Comparison of ENCODE assay signal across 24 cellular contexts in genomic region chr10:1033601-1034000, GRCh38. TPM values are rescaled to one million over a fixed set of nuclear protein-coding genes. Genes with fewer than 3 reads are reported as not detected.
DNase-seq lines count a peak whose midpoint lies in the region; ATAC-seq and TF ChIP-seq lines count a peak whose summit lies in the region.
"Had no signal": no experiment of that assay in that cellular context is flagged by ENCODE, and none has a peak within 500 bp of the region (broad histone marks: within the 10 kb centered on the region; RNA-seq: fewer than 3 reads in every experiment).

No MANE protein-coding gene starts in this region.

- no peak overlapping the region for H4K5ac ChIP-seq in mesendoderm (ENCODE audit: low read length)

- no peak overlapping the region for H3K14ac ChIP-seq in neuronal stem cell (ENCODE audit: low read length)

- H3K79me2 ChIP-seq in mesendoderm (ENCODE audit: control insufficient read depth, insufficient read depth, low read length): no peaks in the 10 kb centered on the region

- H2BK15ac ChIP-seq in mesendoderm (replicated peaks; ENCODE audit: low read depth): no peak overlapping the region
- H2BK15ac ChIP-seq in neuronal stem cell (ENCODE audit: low read length): no peak overlapping the region

- intact Hi-C loops in Right ventricle myocardium superior (cut with DNase I) (no loop called here), cardiac septum (cut with DNase I) (no loop called here), psoas muscle (cut with DNase I) (no loop called here)

- no peak overlapping the region for H4K91ac ChIP-seq in neuronal stem cell (ENCODE audit: low read depth, low read length, poor library complexity)

- H3K9me3 ChIP-seq in right atrium auricular region (no peaks in the 10 kb centered on the region), psoas muscle (no peaks in the 10 kb centered on the region), neuronal stem cell (replicated peaks in 1 of 2; ENCODE audit: control insufficient read depth in 2 of 2, insufficient read depth in 1 of 2, low read depth in 1 of 2, low read length in 2 of 2) (no peaks in the 10 kb centered on the region)
- H3K9me3 ChIP-seq: BLaER1 had no signal

- H2BK120ac ChIP-seq in mesendoderm (ENCODE audit: low read depth, low read length): no peak overlapping the region
- no peak overlapping the region for H2BK120ac ChIP-seq in neuronal stem cell (ENCODE audit: low read depth, low read length)

- WGBS in psoas muscle, 3 donors: 27 to 30% (median 27%) methylated on average over 1 of the region's 1 CpG
- no CpG with 5 or more reads among the region's 1 CpG for WGBS in mesendoderm (ENCODE audit: extremely low coverage, insufficient coverage, low lambda C conversion rate)
- WGBS in neuronal stem cell (ENCODE audit: extremely low coverage in 2 of 2, insufficient read length in 2 of 2, insufficient replicate concordance in 1 of 2), 2 donors: no CpG with 5 or more reads among the region's 1 CpG

- no peaks in the 10 kb centered on the region for H3K79me1 ChIP-seq in mesendoderm (ENCODE audit: low read length)
- no peaks in the 10 kb centered on the region for H3K79me1 ChIP-seq in neuronal stem cell (ENCODE audit: low read depth, low read length)

- no peak for DNase-seq in Right ventricle myocardium superior
- no peak for DNase-seq in right atrium auricular region (ENCODE audit: low spot score)
- peak; percentile 17 for DNase-seq in cardiac septum (ENCODE audit: low spot score)
- DNase-seq in psoas muscle: peak; percentile 46 to 80
- no peak for DNase-seq in SKM-1 treated with dmso at 0.1 percent for 144 hours (lab: John Stamatoyannopoulos, UW; ENCODE audit: unreplicated experiment)
- no peak for DNase-seq in mesendoderm
- no peak for DNase-seq in NCI-H1930 (lab: John Stamatoyannopoulos, UW)
- DNase-seq in neuronal stem cell (ENCODE audit: low spot score): no peak
- DNase-seq: CD4-positive, alpha-beta T cell; Karpas-422; NCI-H1092; NCI-H1417 treated with DMSO at 0.1 percent for 48 hours; NCI-H1694 treated with DMSO at 0.1 percent for 48 hours; NCI-H2081 treated with DMSO at 0.1 percent for 48 hours; NCI-H2171; NCI-H226; NCI-H510A; NCI-H69; RPMI8226; SHP77 treated with DMSO at 0.1 percent for 48 hours had no signal

- no peak overlapping the region for H3K4ac ChIP-seq in mesendoderm (ENCODE audit: low read depth, low read length)
- H3K4ac ChIP-seq in neuronal stem cell (ENCODE audit: low read length): no peak overlapping the region

- no peak overlapping the region for H4K8ac ChIP-seq in mesendoderm (ENCODE audit: low read depth, low read length)
- H4K8ac ChIP-seq in neuronal stem cell (ENCODE audit: low read depth, low read length): no peak overlapping the region

- H3K27ac ChIP-seq in right atrium auricular region: no peak overlapping the region
- peak overlapping the region; percentile 94 for H3K27ac ChIP-seq in psoas muscle
- H3K27ac ChIP-seq in mesendoderm (ENCODE audit: low read depth, low read length): no peak overlapping the region
- no peak overlapping the region for H3K27ac ChIP-seq in neuronal stem cell (replicated peaks; ENCODE audit: low read length)
- H3K27ac ChIP-seq: BLaER1 had no signal

- H3K23ac ChIP-seq in mesendoderm (ENCODE audit: low read length) (no peak overlapping the region), neuronal stem cell (ENCODE audit: low read depth, low read length, poor library complexity) (no peak overlapping the region)

- H3K4me1 ChIP-seq in right atrium auricular region (no peaks in the 10 kb centered on the region), psoas muscle (peaks cover 27% of the 10 kb centered on the region), mesendoderm (ENCODE audit: control insufficient read depth, low read depth, low read length) (no peaks in the 10 kb centered on the region), neuronal stem cell (ENCODE audit: control insufficient read depth in 2 of 2, insufficient read depth in 1 of 2, low read depth in 1 of 2, low read length in 2 of 2) (peaks cover 0 to 3% of the 10 kb centered on the region in 2 donors)

- H3K4me3 ChIP-seq in right atrium auricular region: no peak overlapping the region
- peak overlapping the region; percentile 49 for H3K4me3 ChIP-seq in psoas muscle
- H3K4me3 ChIP-seq in mesendoderm (ENCODE audit: low read length): no peak overlapping the region
- H3K4me3 ChIP-seq in neuronal stem cell (ENCODE audit: low read length in 2 of 2): no peak overlapping the region
- H3K4me3 ChIP-seq: BLaER1 had no signal

- no peak overlapping the region for H2BK12ac ChIP-seq in neuronal stem cell (ENCODE audit: low read length)

- TF ChIP-seq CTCF in right atrium auricular region (IDR thresholded peaks at IDR 0.05) (no peak), psoas muscle (IDR thresholded peaks at IDR 0.05) (no peak)

- H2BK5ac ChIP-seq in mesendoderm (ENCODE audit: low read length) (no peak overlapping the region), neuronal stem cell (ENCODE audit: low read length) (no peak overlapping the region)

- no peak overlapping the region for H3K4me2 ChIP-seq in mesendoderm (ENCODE audit: low read length)
- H3K4me2 ChIP-seq in neuronal stem cell (ENCODE audit: insufficient read depth, low read length, poor library complexity, severe bottlenecking): no peak overlapping the region

- peak; percentile 66 for ATAC-seq in Right ventricle myocardium superior (ENCODE audit: poor library complexity)
- peak; percentile 82 to 87 (median 86) for ATAC-seq in psoas muscle
- ATAC-seq: HepG2 had no signal

- H3K36me3 ChIP-seq in right atrium auricular region: peaks cover 21% of the 10 kb centered on the region
- peaks cover 0 to 8% of the 10 kb centered on the region in 2 donors for H3K36me3 ChIP-seq in psoas muscle (ENCODE audit: insufficient read depth in 1 of 2, low read depth in 1 of 2)
- H3K36me3 ChIP-seq in mesendoderm (ENCODE audit: control insufficient read depth, insufficient read depth, low read length): no peaks in the 10 kb centered on the region
- H3K36me3 ChIP-seq in neuronal stem cell (replicated peaks in 1 of 2; ENCODE audit: control insufficient read depth in 2 of 2, insufficient read depth in 2 of 2, low read length in 2 of 2): peaks cover 9 to 18% of the 10 kb centered on the region in 2 donors

- no peak overlapping the region for H2AK5ac ChIP-seq in mesendoderm (ENCODE audit: low read length)
- no peak overlapping the region for H2AK5ac ChIP-seq in neuronal stem cell (ENCODE audit: low read depth, low read length)

- H3K9ac ChIP-seq in mesendoderm (ENCODE audit: low read length) (no peak overlapping the region), neuronal stem cell (ENCODE audit: low read depth, low read length, poor library complexity) (no peak overlapping the region)
- H3K9ac ChIP-seq: BLaER1 had no signal

- H3K27me3 ChIP-seq in right atrium auricular region (no peaks in the 10 kb centered on the region), psoas muscle (ENCODE audit: insufficient read depth in 3 of 3, low read length in 2 of 3) (no peaks in the 10 kb centered on the region), mesendoderm (ENCODE audit: insufficient read depth, low read length, poor library complexity) (no peaks in the 10 kb centered on the region), neuronal stem cell (ENCODE audit: control insufficient read depth in 3 of 3, insufficient read depth in 3 of 3, low read depth in 1 of 3, low read length in 3 of 3) (no peaks in the 10 kb centered on the region)
- H3K27me3 ChIP-seq: BLaER1 had no signal

- H3K56ac ChIP-seq in mesendoderm (ENCODE audit: low read length): no peak overlapping the region

- H3K18ac ChIP-seq in mesendoderm (ENCODE audit: low read length) (no peak overlapping the region), neuronal stem cell (ENCODE audit: low read length) (no peak overlapping the region)

- H2AFZ ChIP-seq in neuronal stem cell (ENCODE audit: low read length): no peak overlapping the region

RNA-seq across cellular contexts. Expression of gene IDI2, which starts 7.9 kb away (rescaled TPM):
- total RNA-seq in Right ventricle myocardium superior (0.16 TPM), right atrium auricular region (under 1 TPM in 1 of 2 donors, not detected in 1; 0.24 TPM), cardiac septum (0.51 TPM), psoas muscle (100 to 1,000 TPM; 107 to 182 (median 144) TPM)
- polyA plus RNA-seq in psoas muscle: 100 to 1,000 TPM in 2 of 3 donors, 10 to 100 TPM in 1; 16.6 to 180 (median 133) TPM
- polyA plus RNA-seq in mesendoderm (2013, experiment 1 of 2): not detected
- not detected for polyA plus RNA-seq in mesendoderm (2013, experiment 2 of 2)
- polyA plus RNA-seq in neuronal stem cell (2013, experiment 1 of 2): 0.03 TPM
- polyA plus RNA-seq in neuronal stem cell (2013, experiment 2 of 2): not detected
- total RNA-seq: A172; CD4-positive, alpha-beta T cell; HepG2; HT1080 had no signal
- polyA plus RNA-seq: HepG2 had no signal

RNA-seq across cellular contexts. Expression of gene IDI1, which starts 15.3 kb away (rescaled TPM):
- total RNA-seq in Right ventricle myocardium superior (13.0 TPM), right atrium auricular region (10 to 100 TPM; 16.7 to 24.3 TPM), cardiac septum (28.9 TPM), psoas muscle (10 to 100 TPM; 49.3 to 61.3 (median 55.3) TPM)
- 100 to 1,000 TPM in 2 of 3 donors, 10 to 100 TPM in 1; 42.8 to 137 (median 111) TPM for polyA plus RNA-seq in psoas muscle
- polyA plus RNA-seq in mesendoderm (2013, experiment 1 of 2): 131 TPM
- polyA plus RNA-seq in mesendoderm (2013, experiment 2 of 2): 142 TPM
- polyA plus RNA-seq in neuronal stem cell (2013, experiment 1 of 2): 161 TPM
- polyA plus RNA-seq in neuronal stem cell (2013, experiment 2 of 2): 163 TPM

RNA-seq across cellular contexts. Expression of gene WDR37, which starts 22.6 kb away (rescaled TPM):
- total RNA-seq in Right ventricle myocardium superior (28.0 TPM), right atrium auricular region (10 to 100 TPM; 19.4 to 20.2 TPM), cardiac septum (28.1 TPM), psoas muscle (10 to 100 TPM; 17.2 to 28.3 (median 21.4) TPM)
- polyA plus RNA-seq in psoas muscle: 10 to 100 TPM in 1 of 3 donors, 1 to 10 TPM in 2; 6.8 to 14.1 (median 9.7) TPM
- polyA plus RNA-seq in mesendoderm (2013, experiment 1 of 2): 5.2 TPM
- polyA plus RNA-seq in mesendoderm (2013, experiment 2 of 2): 5.4 TPM
- 7.2 TPM for polyA plus RNA-seq in neuronal stem cell (2013, experiment 1 of 2)
- 7.3 TPM for polyA plus RNA-seq in neuronal stem cell (2013, experiment 2 of 2)

RNA-seq across cellular contexts. Expression of gene GTPBP4, which starts 45.4 kb away (rescaled TPM):
- total RNA-seq in Right ventricle myocardium superior (24.7 TPM), right atrium auricular region (10 to 100 TPM; 14.4 to 14.6 TPM), cardiac septum (33.1 TPM), psoas muscle (10 to 100 TPM; 36.3 to 77.4 (median 68.5) TPM)
- 100 to 1,000 TPM in 1 of 3 donors, 10 to 100 TPM in 2; 44.2 to 134 (median 70.2) TPM for polyA plus RNA-seq in psoas muscle
- polyA plus RNA-seq in mesendoderm (2013, experiment 1 of 2): 66.3 TPM
- 64.8 TPM for polyA plus RNA-seq in mesendoderm (2013, experiment 2 of 2)
- polyA plus RNA-seq in neuronal stem cell (2013, experiment 1 of 2): 29.3 TPM
- polyA plus RNA-seq in neuronal stem cell (2013, experiment 2 of 2): 27.7 TPM

Comparison
In these comparisons a context has a peak if more than half of its experiments do, and no peak if none do; other contexts are left out.
1. DNase-seq: peak in cardiac septum (single experiment) and psoas muscle (2 of 2); none in Right ventricle myocardium superior (single experiment), right atrium auricular region (single experiment), SKM-1 treated with dmso at 0.1 percent for 144 hours (single experiment), mesendoderm (single experiment), NCI-H1930 (0 of 2) and neuronal stem cell (single experiment).
2. RNA of gene IDI2, which starts 7.9 kb away (total RNA-seq): 107 to 182 TPM in psoas muscle; 0.51 TPM in cardiac septum (single experiment), 0.24 TPM in right atrium auricular region and 0.16 TPM in Right ventricle myocardium superior (single experiment); every median in the first group is over 10 times any median in the second.